17 cellular contexts compared by ENCODE assay signal in the genomic region with DNA sequence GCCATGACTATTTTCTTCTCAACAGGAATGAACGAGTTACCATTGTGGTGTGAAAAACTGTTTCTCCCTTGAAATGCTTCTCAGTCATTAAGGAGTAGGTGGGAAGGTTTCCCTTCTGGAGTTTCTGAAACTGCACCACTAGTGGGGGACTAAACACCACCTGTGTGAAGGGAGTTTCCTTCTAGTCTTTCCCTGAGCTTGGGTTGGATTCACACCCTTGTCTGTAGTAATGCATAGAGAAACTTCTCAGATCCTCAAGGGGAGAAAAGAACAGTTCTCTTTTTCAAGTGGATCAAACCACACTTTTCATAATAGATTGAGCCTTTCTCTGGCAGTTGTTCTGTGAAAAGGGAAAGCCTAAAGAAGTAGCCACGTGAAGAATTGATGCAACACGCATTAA. TPM values are rescaled to one million over a fixed set of nuclear protein-coding genes. Genes with fewer than 3 reads are reported as not detected.
DNase-seq lines count a peak whose midpoint lies in the region; ATAC-seq lines count a peak whose summit lies in the region.
"Had no signal": no experiment of that assay in that cellular context is flagged by ENCODE, and none has a peak within 500 bp of the region (broad histone marks: within the 10 kb centered on the region; RNA-seq: fewer than 3 reads in every experiment).

No MANE protein-coding gene starts in this region.

- H3K4me1 Mint-ChIP-seq in activated T-cell treated with anti-CD3 and anti-CD28 coated beads, Interleukin-2, amount 50 U/mL, for 4 hours (ENCODE audit: low read depth): peaks cover 91% of the 10 kb centered on the region
- H3K4me1 Mint-ChIP-seq in T-helper 17 cell: peaks cover 51% of the 10 kb centered on the region
- peaks cover 43 to 69% of the 10 kb centered on the region in 2 donors for H3K4me1 Mint-ChIP-seq in stimulated activated naive B cell treated with anti-CD40 and anti-IgM and Interleukin-4, amounts not matched to agents 10 μg/mL and 1 μg/mL and 100 μg/mL, for 72 hours

- no peaks in the 10 kb centered on the region for H3K9me3 Mint-ChIP-seq in activated T-cell treated with anti-CD3 and anti-CD28 coated beads, Interleukin-2, amount 50 U/mL, for 4 hours
- no peaks in the 10 kb centered on the region for H3K9me3 Mint-ChIP-seq in stimulated activated naive B cell treated with anti-CD40 and anti-IgM and Interleukin-4, amounts not matched to agents 10 μg/mL and 1 μg/mL and 100 μg/mL, for 72 hours
- H3K9me3 Mint-ChIP-seq: immature natural killer cell, type B pancreatic cell had no signal

- H3K36me3 Mint-ChIP-seq in activated T-cell treated with anti-CD3 and anti-CD28 coated beads, Interleukin-2, amount 50 U/mL, for 4 hours (ENCODE audit: insufficient read depth): peaks cover 30% of the 10 kb centered on the region
- peaks cover 2% of the 10 kb centered on the region for H3K36me3 Mint-ChIP-seq in T-helper 17 cell (ENCODE audit: low read depth)
- peaks cover 12 to 13% of the 10 kb centered on the region in 2 donors for H3K36me3 Mint-ChIP-seq in stimulated activated naive B cell treated with anti-CD40 and anti-IgM and Interleukin-4, amounts not matched to agents 10 μg/mL and 1 μg/mL and 100 μg/mL, for 72 hours
- H3K36me3 Mint-ChIP-seq: immature natural killer cell, type B pancreatic cell had no signal

- ATAC-seq in activated T-cell treated with anti-CD3 and anti-CD28 coated beads, Interleukin-2, amount 50 U/mL, for 4 hours: peak; percentile 12 to 13
- peak; percentile 67 for ATAC-seq in GM18502 (IDR thresholded peaks at IDR 0.05; ENCODE audit: poor library complexity, unreplicated experiment)
- ATAC-seq in T-helper 17 cell: no peak
- ATAC-seq in stimulated activated naive B cell treated with anti-CD40 and anti-IgM and Interleukin-4, amounts not matched to agents 10 μg/mL and 1 μg/mL and 100 μg/mL, for 72 hours (replicated peaks): peak; percentile 47 to 56

- no peaks in the 10 kb centered on the region for H3K9me3 ChIP-seq in T-helper 17 cell (ENCODE audit: control insufficient read depth, low read length, poor library complexity, severe bottlenecking)
- H3K9me3 ChIP-seq: BLaER1 treated with 17β-estradiol and CSF1 and Interleukin-3, amounts not matched to agents 10 nM and 100 nM had no signal

- no peak for DNase-seq in activated T-cell treated with anti-CD3 and anti-CD28 coated beads, Interleukin-2, amount 50 U/mL, for 4 hours
- DNase-seq in activated T-cell treated with anti-CD3 and anti-CD28 coated beads for 4 hours (no peak), T-helper 17 cell (no peak), HuH-7 (ENCODE audit: low spot score) (no peak), NCI-H1105 treated with DMSO at 0.1 percent for 48 hours (lab: John Stamatoyannopoulos, UW) (no peak)
- DNase-seq in stimulated activated naive B cell treated with anti-CD40 and anti-IgM and Interleukin-4, amounts not matched to agents 10 μg/mL and 1 μg/mL and 100 μg/mL, for 72 hours: no peak
- DNase-seq: activated CD4-positive, CD25-positive, alpha-beta regulatory T cell treated with anti-CD3 and anti-CD28 coated beads, Interleukin-2, amount 50 U/mL, for 72 hours; activated gamma-delta T cell treated with Interleukin-2 at 50 U/mL for 16 hours; Calu3; immature natural killer cell; NCI-H2081; NCI-H774; small intestine; T-helper 1 cell had no signal

- no peak overlapping the region for H3K4me3 Mint-ChIP-seq in activated T-cell treated with anti-CD3 and anti-CD28 coated beads, Interleukin-2, amount 50 U/mL, for 4 hours
- H3K4me3 Mint-ChIP-seq in T-helper 17 cell: no peak overlapping the region
- no peak overlapping the region for H3K4me3 Mint-ChIP-seq in stimulated activated naive B cell treated with anti-CD40 and anti-IgM and Interleukin-4, amounts not matched to agents 10 μg/mL and 1 μg/mL and 100 μg/mL, for 72 hours
- H3K4me3 Mint-ChIP-seq: immature natural killer cell, type B pancreatic cell had no signal

- peak overlapping the region; percentile 79 for H3K27ac Mint-ChIP-seq in T-helper 17 cell
- no peak overlapping the region for H3K27ac Mint-ChIP-seq in stimulated activated naive B cell treated with anti-CD40 and anti-IgM and Interleukin-4, amounts not matched to agents 10 μg/mL and 1 μg/mL and 100 μg/mL, for 72 hours
- H3K27ac Mint-ChIP-seq: type B pancreatic cell had no signal

- H3K27me3 Mint-ChIP-seq in activated T-cell treated with anti-CD3 and anti-CD28 coated beads, Interleukin-2, amount 50 U/mL, for 4 hours (ENCODE audit: low read depth): no peaks in the 10 kb centered on the region
- H3K27me3 Mint-ChIP-seq in T-helper 17 cell: no peaks in the 10 kb centered on the region
- H3K27me3 Mint-ChIP-seq in stimulated activated naive B cell treated with anti-CD40 and anti-IgM and Interleukin-4, amounts not matched to agents 10 μg/mL and 1 μg/mL and 100 μg/mL, for 72 hours: no peaks in the 10 kb centered on the region
- H3K27me3 Mint-ChIP-seq: type B pancreatic cell had no signal

RNA-seq across cellular contexts. Expression of gene LRRC8C, which starts 32.1 kb away (rescaled TPM):
- 10 to 100 TPM; 59.0 to 78.1 (median 74.3) TPM for total RNA-seq in activated T-cell treated with anti-CD3 and anti-CD28 coated beads, Interleukin-2, amount 50 U/mL, for 4 hours
- 10 to 100 TPM; 46.0 to 52.4 TPM for total RNA-seq in T-helper 17 cell
